ENCODE assay signal across 19 cellular contexts in the genomic region with DNA sequence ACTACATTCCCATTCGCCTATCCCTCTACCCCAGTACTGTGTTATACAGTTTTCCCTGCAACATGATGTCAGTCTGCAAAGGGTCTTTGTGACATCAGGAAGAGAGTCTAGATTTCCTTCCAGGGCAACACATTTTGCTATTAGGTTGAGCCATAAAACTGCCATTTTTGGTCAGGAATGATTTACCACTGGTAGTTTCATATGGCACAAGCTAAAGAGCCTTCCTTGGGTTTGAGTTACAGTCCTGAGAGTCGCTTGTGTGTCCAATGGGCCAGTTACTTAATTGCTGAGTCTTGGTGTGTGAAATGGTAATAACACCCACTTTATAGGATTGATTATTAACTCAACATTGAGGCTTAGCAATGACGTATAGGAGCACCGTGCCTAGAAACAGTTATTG.
"Had no signal": no experiment of that assay in that cellular context is flagged by ENCODE, and none has a peak within 500 bp of the region (broad histone marks: within the 10 kb centered on the region; RNA-seq: fewer than 3 reads in every experiment).

No MANE protein-coding gene starts in this region.

- H3K4me3 ChIP-seq: gastrocnemius medialis, heart left ventricle, mucosa of descending colon, spleen, testis had no signal

- H3K27ac ChIP-seq: neutrophil, testis had no signal

- H3K9me3 ChIP-seq: gastrocnemius medialis, heart left ventricle, mucosa of descending colon, neutrophil, spleen, testis had no signal

- H3K36me3 ChIP-seq: brain microvascular endothelial cell, gastrocnemius medialis, heart left ventricle, neutrophil had no signal

- DNase-seq: activated CD4-positive, alpha-beta memory T cell treated with anti-CD3 and anti-CD28 coated beads, Interleukin-2, amount 10 ng/mL, durations not matched to agents 7 days and 5 days; activated CD4-positive, alpha-beta T cell treated with anti-CD3 and anti-CD28 coated beads for 36 hours; activated naive CD4-positive, alpha-beta T cell treated with anti-CD3 and anti-CD28 coated beads, Interleukin-2, amount 50 U/mL, for 16 hours; activated T-cell treated with anti-CD3 and anti-CD28 coated beads, Interleukin-2, amount 50 U/mL, for 24 hours; amniotic stem cell; brain microvascular endothelial cell; effector memory CD8-positive, alpha-beta T cell; gastrocnemius medialis; heart left ventricle; left colon; mucosa of descending colon; natural killer cell; posterior cingulate gyrus; right cardiac atrium; spleen; stimulated activated naive CD8-positive, alpha-beta T cell treated with anti-CD3 and anti-CD28 coated beads, Interleukin-15, amount 100 ng/mL, for 72 hours; T-helper 17 cell; testis had no signal

- ATAC-seq: activated CD4-positive, alpha-beta T cell treated with anti-CD3 and anti-CD28 coated beads for 36 hours; effector memory CD8-positive, alpha-beta T cell; gastrocnemius medialis; heart left ventricle; left colon; mucosa of descending colon; natural killer cell; stimulated activated naive CD8-positive, alpha-beta T cell treated with anti-CD3 and anti-CD28 coated beads, Interleukin-15, amount 100 ng/mL, for 72 hours; T-helper 17 cell had no signal

- H3K27me3 ChIP-seq: brain microvascular endothelial cell, gastrocnemius medialis, heart left ventricle, neutrophil, spleen, testis had no signal

- H3K4me1 ChIP-seq: gastrocnemius medialis, spleen had no signal
